7 cellular contexts compared by ENCODE assay signal in the genomic region with DNA sequence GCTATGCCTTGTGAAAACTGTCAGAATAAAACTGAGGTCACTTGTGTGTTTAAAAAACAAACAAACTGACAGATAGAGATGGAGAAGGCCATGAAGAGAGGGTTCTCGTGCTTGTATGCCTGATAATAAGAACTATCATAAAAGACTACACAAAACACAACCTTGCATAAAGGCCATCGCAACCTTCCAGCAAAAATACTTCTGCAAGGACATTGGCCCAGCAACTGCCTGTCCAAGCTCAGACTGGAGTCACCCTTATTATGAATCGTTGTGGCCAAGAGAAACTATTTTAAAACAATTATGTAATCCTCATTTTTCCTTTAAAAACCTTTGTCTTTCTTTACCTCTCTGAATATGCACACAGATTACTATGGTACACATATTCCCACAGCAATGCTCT.
"Had no signal": no experiment of that assay in that cellular context is flagged by ENCODE, and none has a peak within 500 bp of the region (broad histone marks: within the 10 kb centered on the region; RNA-seq: fewer than 3 reads in every experiment).

No MANE protein-coding gene starts in this region.

- DNase-seq: IMR-90, KBM-7, KG1 had no signal

- FAIRE-seq: HepG2, HTR-8/SVneo, K562 had no signal

- H3K27ac ChIP-seq: HL-60 had no signal

- H3K4me3 ChIP-seq: K562 had no signal
